Comparison of ENCODE assay signal across 7 cellular contexts in the genomic region with DNA sequence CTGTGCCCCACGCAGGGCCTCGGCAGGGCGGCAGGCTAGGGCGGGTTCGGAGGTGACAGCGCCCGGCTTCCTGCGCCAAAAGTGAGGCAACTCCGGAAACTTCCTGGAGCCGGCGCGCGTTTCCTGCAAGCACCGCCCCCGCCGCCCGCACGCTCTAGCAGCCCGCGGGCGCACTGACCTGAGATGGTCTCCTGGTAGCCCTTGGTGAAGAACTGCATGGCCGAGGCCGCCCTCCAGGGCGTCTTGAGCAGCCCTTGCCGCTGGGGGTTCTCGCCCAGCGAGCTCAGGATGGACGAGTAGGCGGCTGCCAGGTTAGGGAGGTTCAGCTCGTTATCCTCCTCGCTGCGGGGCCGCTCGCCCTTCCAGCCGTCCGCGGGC. TPM values are rescaled to one million over a fixed set of nuclear protein-coding genes. Genes with fewer than 3 reads are reported as not detected.
A peak's percentile ranks its signal among the peaks of the same experiment; 100 is the strongest.
DNase-seq lines count a peak whose midpoint lies in the region; ATAC-seq and TF ChIP-seq lines count a peak whose summit lies in the region.

No MANE protein-coding gene starts in this region.

- TF ChIP-seq POLR2A in breast epithelium (IDR thresholded peaks at IDR 0.05) = no peak

- no peaks in the 10 kb centered on the region for H3K36me3 ChIP-seq in breast epithelium

- H3K27ac ChIP-seq in VCaP = peak overlapping the region; percentile 83
- peak overlapping the region; percentile 84 to 96 for H3K27ac ChIP-seq in breast epithelium

- no peak for TF ChIP-seq CTCF in VCaP (conservative IDR thresholded peaks at IDR 0.05)
- no peak for TF ChIP-seq CTCF in breast epithelium (IDR thresholded peaks at IDR 0.05)

- no peaks in the 10 kb centered on the region for H3K27me3 ChIP-seq in breast epithelium

- H3K4me3 ChIP-seq in breast epithelium = peak overlapping the region; percentile 78 to 99 (median 87)

- peak; percentile 25 for ATAC-seq in GM18499 (IDR thresholded peaks at IDR 0.05; ENCODE audit: insufficient read depth, unreplicated experiment)
- ATAC-seq in HG02610 (IDR thresholded peaks at IDR 0.05; ENCODE audit: unreplicated experiment) = peak; percentile 54

- DNase-seq in NCI-H1092 (lab: John Stamatoyannopoulos, UW) = peak; percentile 54
- DNase-seq in breast epithelium (ENCODE audit: low spot score in 2 of 2) = peak; percentile 57 to 66
- DNase-seq in kidney glomerular epithelial cell (lab: John Stamatoyannopoulos, UW) = peak; percentile 18
- peak; percentile 75 to 84 for DNase-seq in stimulated activated CD4-positive, alpha-beta T cell treated with anti-CD3 and anti-CD28 coated beads, Interleukin-2, amount 100 ng/mL, for 24 hours

- H3K9me3 ChIP-seq in breast epithelium = no peaks in the 10 kb centered on the region

- H3K4me1 ChIP-seq in breast epithelium = no peaks in the 10 kb centered on the region

- intact Hi-C loops in breast epithelium (cut with DNase I; ENCODE audit: low total_unique reads) = no loop called here

RNA-seq across cellular contexts. Expression of gene GCH1, which starts 0.5 kb away (rescaled TPM):
- total RNA-seq in breast epithelium = 10 to 100 TPM in 2 of 3 donors, 1 to 10 TPM in 1; 3.4 to 20.1 (median 19.3) TPM

Comparison
In these comparisons a context has a peak if more than half of its experiments do, and no peak if none do; other contexts are left out.
1. Peak in every context shown above with its lines: DNase-seq, ATAC-seq, H3K4me3 ChIP-seq and H3K27ac ChIP-seq.
2. DNase-seq: peak in every context shown above with its lines; median percentile 80 in stimulated activated CD4-positive, alpha-beta T cell treated with anti-CD3 and anti-CD28 coated beads, Interleukin-2, amount 100 ng/mL, for 24 hours; 62 in breast epithelium; 54 in NCI-H1092; 18 in kidney glomerular epithelial cell.